ENCODE assay signal across 9 cellular contexts in the genomic region with DNA sequence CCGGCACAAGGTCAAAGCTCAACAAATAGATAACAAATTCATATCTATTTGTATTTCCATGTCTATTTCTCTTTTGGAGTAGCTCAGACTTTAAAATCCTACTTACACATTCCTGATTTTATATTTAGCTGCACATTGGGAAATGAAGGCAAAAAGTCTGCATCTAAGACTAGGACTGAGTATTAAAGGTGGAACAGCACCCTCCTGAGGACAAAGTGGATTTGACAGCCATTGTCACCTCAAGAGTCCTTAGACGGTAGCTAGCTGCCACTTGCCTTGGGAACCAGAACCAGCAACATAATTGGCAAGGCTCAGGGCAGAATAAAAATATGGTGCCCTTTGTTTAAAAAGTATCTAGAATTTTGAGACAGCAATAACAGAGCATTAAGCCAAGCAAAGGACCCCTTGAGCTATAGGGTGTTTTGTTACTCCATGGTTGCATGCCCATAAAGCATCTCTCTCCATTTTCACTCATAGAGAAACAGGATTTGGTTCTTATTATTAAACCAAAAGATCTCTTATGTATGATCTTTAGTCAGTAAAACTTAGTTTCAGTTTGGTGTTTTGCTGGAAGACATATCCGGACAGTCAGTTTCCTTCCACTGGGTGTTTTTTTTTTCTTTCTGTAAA. TPM values are rescaled to one million over a fixed set of nuclear protein-coding genes. Genes with fewer than 3 reads are reported as not detected.
DNase-seq lines count a peak whose midpoint lies in the region; ATAC-seq and TF ChIP-seq lines count a peak whose summit lies in the region.
"Had no signal": no experiment of that assay in that cellular context is flagged by ENCODE, and none has a peak within 500 bp of the region (broad histone marks: within the 10 kb centered on the region; RNA-seq: fewer than 3 reads in every experiment).

No MANE protein-coding gene starts in this region.

- no peaks in the 10 kb centered on the region for H3K4me1 Mint-ChIP-seq in Calu3 (ENCODE audit: low read depth, unreplicated experiment)
- H3K4me1 Mint-ChIP-seq in activated naive CD4-positive, alpha-beta T cell treated with anti-CD3 and anti-CD28 coated beads for 36 hours (ENCODE audit: low read depth), result no peaks in the 10 kb centered on the region
- no peaks in the 10 kb centered on the region for H3K4me1 Mint-ChIP-seq in activated T-helper 1 cell treated with anti-CD3 and anti-CD28 coated beads, Interleukin-12 subunit alpha, Interleukin-12 subunit beta, Interleukin-2, Interleukin-4 antibody, amounts not matched to agents 30 ng/mL and 10 ng/mL and 1 ng/mL, durations not matched to agents 14 hours and 24 hours and 36 hours (ENCODE audit: low read depth)
- H3K4me1 Mint-ChIP-seq: activated B cell treated with CpG ODN at 0.5 μM for 24 hours had no signal

- no peak overlapping the region for H3K4me3 Mint-ChIP-seq in Calu3 (ENCODE audit: low read depth, unreplicated experiment)
- no peak overlapping the region for H3K4me3 Mint-ChIP-seq in activated naive CD4-positive, alpha-beta T cell treated with anti-CD3 and anti-CD28 coated beads for 36 hours
- H3K4me3 Mint-ChIP-seq in activated T-helper 1 cell treated with anti-CD3 and anti-CD28 coated beads, Interleukin-12 subunit alpha, Interleukin-12 subunit beta, Interleukin-2, Interleukin-4 antibody, amounts not matched to agents 30 ng/mL and 10 ng/mL and 1 ng/mL, durations not matched to agents 14 hours and 24 hours and 36 hours, result no peak overlapping the region
- H3K4me3 Mint-ChIP-seq: activated B cell treated with CpG ODN at 0.5 μM for 24 hours had no signal

- peak; percentile 49 for DNase-seq in Calu3
- peak; percentile 4 for DNase-seq in GM19240 (ENCODE audit: insufficient read length, low spot score)
- peak; percentile 18 for DNase-seq in NCI-H510A (lab: John Stamatoyannopoulos, UW)
- DNase-seq in activated naive CD4-positive, alpha-beta T cell treated with anti-CD3 and anti-CD28 coated beads for 36 hours, result peak; percentile 74
- DNase-seq in Right ventricle myocardium superior, result peak; percentile 33
- peak; percentile 29 for DNase-seq in retina
- no peak for DNase-seq in activated T-helper 1 cell treated with anti-CD3 and anti-CD28 coated beads, Interleukin-12 subunit alpha, Interleukin-12 subunit beta, Interleukin-2, Interleukin-4 antibody, amounts not matched to agents 30 ng/mL and 10 ng/mL and 1 ng/mL, durations not matched to agents 14 hours and 24 hours and 36 hours (ENCODE audit: low spot score)
- DNase-seq: activated B cell treated with CpG ODN at 0.5 μM for 24 hours had no signal

- no peaks in the 10 kb centered on the region for H3K27me3 Mint-ChIP-seq in Calu3 (ENCODE audit: unreplicated experiment)
- peaks cover 15% of the 10 kb centered on the region for H3K27me3 Mint-ChIP-seq in activated naive CD4-positive, alpha-beta T cell treated with anti-CD3 and anti-CD28 coated beads for 36 hours (ENCODE audit: low read depth)
- H3K27me3 Mint-ChIP-seq in activated T-helper 1 cell treated with anti-CD3 and anti-CD28 coated beads, Interleukin-12 subunit alpha, Interleukin-12 subunit beta, Interleukin-2, Interleukin-4 antibody, amounts not matched to agents 30 ng/mL and 10 ng/mL and 1 ng/mL, durations not matched to agents 14 hours and 24 hours and 36 hours (ENCODE audit: insufficient read depth), result peaks cover 31% of the 10 kb centered on the region

- intact Hi-C loops in Calu3 (cut with micrococcal nuclease; ENCODE audit: unreplicated experiment) (loop anchor here (1.0 to 5.0 kb wide), 4 partner anchors 57 to 547 kb away; no protein-coding TSS in a partner anchor), Right ventricle myocardium superior (cut with DNase I) (loop anchor here (5.0 to 10.0 kb wide), 2 partner anchors 221 to 257 kb away; no protein-coding TSS in a partner anchor)
- intact Hi-C loops in activated naive CD4-positive, alpha-beta T cell treated with anti-CD3 and anti-CD28 coated beads for 36 hours (cut with micrococcal nuclease), result loop anchor here (1.0 to 5.0 kb wide), 6 partner anchors 58 to 545 kb away; no protein-coding TSS in a partner anchor
- intact Hi-C loops in activated T-helper 1 cell treated with anti-CD3 and anti-CD28 coated beads, Interleukin-12 subunit alpha, Interleukin-12 subunit beta, Interleukin-2, Interleukin-4 antibody, amounts not matched to agents 30 ng/mL and 10 ng/mL and 1 ng/mL, durations not matched to agents 14 hours and 24 hours and 36 hours (cut with micrococcal nuclease), result loop anchor here (2.0 to 5.0 kb wide), 3 partner anchors 223 to 545 kb away; no protein-coding TSS in a partner anchor

- TF ChIP-seq CTCF in Calu3 (IDR thresholded peaks at IDR 0.05; ENCODE audit: unreplicated experiment), result peak; percentile 31

- H3K36me3 Mint-ChIP-seq in Calu3 (ENCODE audit: insufficient read depth, unreplicated experiment), result no peaks in the 10 kb centered on the region
- H3K36me3 Mint-ChIP-seq in activated naive CD4-positive, alpha-beta T cell treated with anti-CD3 and anti-CD28 coated beads for 36 hours (ENCODE audit: low read depth), result no peaks in the 10 kb centered on the region
- no peaks in the 10 kb centered on the region for H3K36me3 Mint-ChIP-seq in activated T-helper 1 cell treated with anti-CD3 and anti-CD28 coated beads, Interleukin-12 subunit alpha, Interleukin-12 subunit beta, Interleukin-2, Interleukin-4 antibody, amounts not matched to agents 30 ng/mL and 10 ng/mL and 1 ng/mL, durations not matched to agents 14 hours and 24 hours and 36 hours (ENCODE audit: low read depth)

- no TSS peak for BruUV-seq in Calu3 (replicated peaks; lab: Mats Ljungman, UMichigan)

- ATAC-seq in HG03378 (IDR thresholded peaks at IDR 0.05; ENCODE audit: unreplicated experiment) (peak; percentile 93), Right ventricle myocardium superior (ENCODE audit: poor library complexity) (peak; percentile 93)

- CTCF ChIA-PET in Calu3 (lab: Charles Lee), result interaction anchor here (0.5 to 1.1 kb wide), 3 partner anchors 13 to 273 kb away, joined by 3 to 8 read pairs (median 4); no protein-coding TSS in a partner anchor
- CTCF ChIA-PET in activated naive CD4-positive, alpha-beta T cell treated with anti-CD3 and anti-CD28 coated beads for 36 hours (lab: Charles Lee), result interaction anchor here (0.6 to 2.7 kb wide), 20 partner anchors 8 to 1440 kb away, joined by 3 to 22 read pairs (median 4); no protein-coding TSS in a partner anchor

- H3K27ac Mint-ChIP-seq in Calu3 (ENCODE audit: unreplicated experiment), result no peak overlapping the region
- H3K27ac Mint-ChIP-seq in activated naive CD4-positive, alpha-beta T cell treated with anti-CD3 and anti-CD28 coated beads for 36 hours, result no peak overlapping the region
- no peak overlapping the region for H3K27ac Mint-ChIP-seq in activated T-helper 1 cell treated with anti-CD3 and anti-CD28 coated beads, Interleukin-12 subunit alpha, Interleukin-12 subunit beta, Interleukin-2, Interleukin-4 antibody, amounts not matched to agents 30 ng/mL and 10 ng/mL and 1 ng/mL, durations not matched to agents 14 hours and 24 hours and 36 hours
- H3K27ac Mint-ChIP-seq: activated B cell treated with CpG ODN at 0.5 μM for 24 hours had no signal

- no peaks in the 10 kb centered on the region for H3K9me3 Mint-ChIP-seq in Calu3 (ENCODE audit: low read depth, unreplicated experiment)
- no peaks in the 10 kb centered on the region for H3K9me3 Mint-ChIP-seq in activated naive CD4-positive, alpha-beta T cell treated with anti-CD3 and anti-CD28 coated beads for 36 hours
- no peaks in the 10 kb centered on the region for H3K9me3 Mint-ChIP-seq in activated T-helper 1 cell treated with anti-CD3 and anti-CD28 coated beads, Interleukin-12 subunit alpha, Interleukin-12 subunit beta, Interleukin-2, Interleukin-4 antibody, amounts not matched to agents 30 ng/mL and 10 ng/mL and 1 ng/mL, durations not matched to agents 14 hours and 24 hours and 36 hours
- H3K9me3 Mint-ChIP-seq: activated B cell treated with CpG ODN at 0.5 μM for 24 hours had no signal

RNA-seq across cellular contexts. Expression of a gene that starts 30.0 kb away (rescaled TPM):
- total RNA-seq in Calu3 (2022) (not detected in 2 replicates), Right ventricle myocardium superior (3.6 TPM)
- under 1 TPM in 1 of 2 experiments, not detected in 1; 0.07 TPM for total RNA-seq in activated naive CD4-positive, alpha-beta T cell treated with anti-CD3 and anti-CD28 coated beads for 36 hours
- not detected in 2 replicates for total RNA-seq in activated T-helper 1 cell treated with anti-CD3 and anti-CD28 coated beads, Interleukin-12 subunit alpha, Interleukin-12 subunit beta, Interleukin-2, Interleukin-4 antibody, amounts not matched to agents 30 ng/mL and 10 ng/mL and 1 ng/mL, durations not matched to agents 14 hours and 24 hours and 36 hours
- total RNA-seq: activated B cell treated with CpG ODN at 0.5 μM for 24 hours had no signal
